ENCODE assay signal across 2 cellular contexts in genomic region chr16:89455178-89455577, GRCh38.
TF ChIP-seq lines count a peak whose summit lies in the region.

No MANE protein-coding gene starts in this region.

TF ChIP-seq in WTC11, 78 proteins besides CTCF, POLR2A, EP300 and RAD21:
- TF ChIP-seq OVOL2 (CRISPR knock-in tag; IDR thresholded peaks at IDR 0.05; ENCODE audit: borderline replicate concordance) = no peak

TF ChIP-seq in HepG2, 621 proteins besides CTCF, POLR2A, EP300 and RAD21:
- TF ChIP-seq CREM (IDR thresholded peaks at IDR 0.05) (no peak), CREM (CRISPR knock-in tag; IDR thresholded peaks at IDR 0.05) (no peak), NFYB (CRISPR knock-in tag; IDR thresholded peaks at IDR 0.05) (no peak), ZNF792 (CRISPR knock-in tag; IDR thresholded peaks at IDR 0.05) (no peak)
- TF ChIP-seq, protein P1, sequence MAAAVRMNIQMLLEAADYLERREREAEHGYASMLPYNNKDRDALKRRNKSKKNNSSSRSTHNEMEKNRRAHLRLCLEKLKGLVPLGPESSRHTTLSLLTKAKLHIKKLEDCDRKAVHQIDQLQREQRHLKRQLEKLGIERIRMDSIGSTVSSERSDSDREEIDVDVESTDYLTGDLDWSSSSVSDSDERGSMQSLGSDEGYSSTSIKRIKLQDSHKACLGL (CRISPR knock-in tag; IDR thresholded peaks at IDR 0.05) = no peak
- TF ChIP-seq, protein P2, sequence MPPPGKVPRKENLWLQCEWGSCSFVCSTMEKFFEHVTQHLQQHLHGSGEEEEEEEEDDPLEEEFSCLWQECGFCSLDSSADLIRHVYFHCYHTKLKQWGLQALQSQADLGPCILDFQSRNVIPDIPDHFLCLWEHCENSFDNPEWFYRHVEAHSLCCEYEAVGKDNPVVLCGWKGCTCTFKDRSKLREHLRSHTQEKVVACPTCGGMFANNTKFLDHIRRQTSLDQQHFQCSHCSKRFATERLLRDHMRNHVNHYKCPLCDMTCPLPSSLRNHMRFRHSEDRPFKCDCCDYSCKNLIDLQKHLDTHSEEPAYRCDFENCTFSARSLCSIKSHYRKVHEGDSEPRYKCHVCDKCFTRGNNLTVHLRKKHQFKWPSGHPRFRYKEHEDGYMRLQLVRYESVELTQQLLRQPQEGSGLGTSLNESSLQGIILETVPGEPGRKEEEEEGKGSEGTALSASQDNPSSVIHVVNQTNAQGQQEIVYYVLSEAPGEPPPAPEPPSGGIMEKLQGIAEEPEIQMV (CRISPR knock-in tag; IDR thresholded peaks at IDR 0.05; ENCODE audit: low read depth) = no peak
